Comparison of ENCODE assay signal across 18 cellular contexts in the genomic region with DNA sequence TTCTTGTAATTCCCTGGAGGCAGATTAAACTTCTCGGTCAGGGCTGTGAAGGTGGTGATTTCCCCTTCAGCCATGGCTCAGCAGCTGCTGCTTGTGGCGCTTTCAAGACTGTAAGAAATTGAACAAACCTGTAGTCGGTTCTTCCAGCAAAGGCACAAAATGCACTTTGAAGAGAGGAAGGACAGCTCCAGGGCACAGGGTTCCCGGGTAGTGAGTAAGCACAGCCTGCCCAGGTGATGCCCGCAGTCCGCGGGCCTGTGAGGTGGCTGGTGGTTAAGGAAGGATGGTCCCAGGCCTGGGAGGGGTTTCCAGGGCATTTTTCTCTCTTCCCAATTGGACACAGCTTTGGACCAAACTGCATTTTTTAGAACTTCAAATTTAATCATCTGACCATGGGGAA.
DNase-seq lines count a peak whose midpoint lies in the region; ATAC-seq and TF ChIP-seq lines count a peak whose summit lies in the region.
"Had no signal": no experiment of that assay in that cellular context is flagged by ENCODE, and none has a peak within 500 bp of the region (broad histone marks: within the 10 kb centered on the region; RNA-seq: fewer than 3 reads in every experiment).

No MANE protein-coding gene starts in this region.

- H3K4me1 Mint-ChIP-seq in MCF 10A (ENCODE audit: insufficient read depth, unreplicated experiment), result peaks cover 5% of the 10 kb centered on the region

- no peak for ATAC-seq in GM18858 (IDR thresholded peaks at IDR 0.05; ENCODE audit: unreplicated experiment)

- no peaks in the 10 kb centered on the region for H3K27me3 ChIP-seq in mammary epithelial cell (ENCODE audit: insufficient read depth, low read length)
- no peaks in the 10 kb centered on the region for H3K27me3 ChIP-seq in fibroblast of lung (ENCODE audit: control insufficient read depth, insufficient read depth, low read length)
- H3K27me3 ChIP-seq in parathyroid adenoma (ENCODE audit: control insufficient read depth, insufficient read depth, low read length), result no peaks in the 10 kb centered on the region

- peak; percentile 56 for DNase-seq in mammary epithelial cell
- DNase-seq in MCF 10A (ENCODE audit: unreplicated experiment), result no peak
- DNase-seq in fibroblast of lung (ENCODE audit: low read depth in 2 of 2), result no peak
- no peak for DNase-seq in NCI-H187 treated with DMSO at 0.1 percent for 48 hours (lab: John Stamatoyannopoulos, UW)
- DNase-seq in KBM-7, result no peak
- DNase-seq: AML-193; C1 segment of cervical spinal cord; Calu3; CD4-positive, alpha-beta T cell; DMS79 treated with DMSO at 0.1 percent for 48 hours; EL; GDM1; H7; KG1 had no signal

- H3K4me3 ChIP-seq in mammary epithelial cell (replicated peaks in 1 of 3; ENCODE audit: insufficient read depth in 1 of 3, low read depth in 2 of 3, low read length in 3 of 3), result no peak overlapping the region
- no peak overlapping the region for H3K4me3 ChIP-seq in fibroblast of lung (replicated peaks in 1 of 4; ENCODE audit: control extremely low read depth in 1 of 4, insufficient read depth in 1 of 4, low read depth in 3 of 4, low read length in 4 of 4)
- H3K4me3 ChIP-seq in parathyroid adenoma (ENCODE audit: low read depth, low read length), result no peak overlapping the region

- H2AFZ ChIP-seq in mammary epithelial cell (ENCODE audit: low read depth, low read length), result peak overlapping the region; percentile 69
- no peak overlapping the region for H2AFZ ChIP-seq in fibroblast of lung (ENCODE audit: low read length)
- peak overlapping the region; percentile 74 for H2AFZ ChIP-seq in parathyroid adenoma

- H3K9ac ChIP-seq in mammary epithelial cell (ENCODE audit: insufficient read depth, low read length) (no peak overlapping the region), fibroblast of lung (ENCODE audit: insufficient read depth, low read length) (no peak overlapping the region), parathyroid adenoma (no peak overlapping the region)

- dilution Hi-C loops in mammary epithelial cell (cut with HindIII; ENCODE audit: low sequenced_read_pairs), result loop anchor here (5.0 kb wide), 2 partner anchors 52 to 83 kb away; no protein-coding TSS in a partner anchor

- no peak overlapping the region for H3K27ac ChIP-seq in mammary epithelial cell (ENCODE audit: insufficient read depth, low read depth, low read length)
- peak overlapping the region; percentile 54 for H3K27ac ChIP-seq in fibroblast of lung (ENCODE audit: insufficient read depth, low read length)
- H3K27ac ChIP-seq in parathyroid adenoma, result peak overlapping the region; percentile 55
- H3K27ac ChIP-seq: 22Rv1, HL-60 had no signal

- POLR2A ChIA-PET in MCF 10A (lab: Yijun Ruan, JAX), result interaction anchor here (0.8 to 1.0 kb wide), 2 partner anchors 27 to 255 kb away, joined by 3 to 4 read pairs; no protein-coding TSS in a partner anchor

- TF ChIP-seq CTCF in mammary epithelial cell (conservative IDR thresholded peaks at IDR 0.05 in 1 of 2, IDR thresholded peaks at IDR 0.05 in 1 of 2; ENCODE audit: extremely low read depth in 1 of 2, insufficient read depth in 1 of 2, low read depth in 1 of 2, low read length in 2 of 2) (no peak), MCF 10A (IDR thresholded peaks at IDR 0.05; ENCODE audit: unreplicated experiment) (no peak), fibroblast of lung (conservative IDR thresholded peaks at IDR 0.05 in 1 of 2, IDR thresholded peaks at IDR 0.05 in 1 of 2; ENCODE audit: low read depth in 1 of 2, low read length in 2 of 2) (no peak), parathyroid adenoma (IDR thresholded peaks at IDR 0.05) (no peak)

- no peaks in the 10 kb centered on the region for H3K27me3 Mint-ChIP-seq in MCF 10A (ENCODE audit: insufficient read depth, unreplicated experiment)

- BruUV-seq in mammary epithelial cell (replicated peaks; lab: Mats Ljungman, UMichigan), result no TSS peak
- no TSS peak for BruUV-seq in MCF 10A (replicated peaks; lab: Mats Ljungman, UMichigan)

- H4K20me1 ChIP-seq in mammary epithelial cell (ENCODE audit: insufficient read depth, low read length) (no peaks in the 10 kb centered on the region), fibroblast of lung (ENCODE audit: control insufficient read depth, extremely low read depth, insufficient read depth, low read length) (no peaks in the 10 kb centered on the region)

- CTCF ChIA-PET in mammary epithelial cell (lab: Charles Lee; ENCODE audit: low non-redundant PET), result no interaction called here
- CTCF ChIA-PET in MCF 10A (lab: Yijun Ruan, JAX), result interaction anchor here (0.6 to 8.1 kb wide), 9 partner anchors 14 to 446 kb away, joined by 3 to 140 read pairs (median 4); no protein-coding TSS in a partner anchor

- peaks cover 6% of the 10 kb centered on the region for H3K36me3 Mint-ChIP-seq in MCF 10A (ENCODE audit: insufficient read depth, unreplicated experiment)

- H3K4me1 ChIP-seq in mammary epithelial cell (ENCODE audit: insufficient read depth, low read length), result peaks cover 34% of the 10 kb centered on the region
- H3K4me1 ChIP-seq in fibroblast of lung (ENCODE audit: control insufficient read depth, extremely low read depth, insufficient read depth, low read length), result peaks cover 10% of the 10 kb centered on the region
- H3K4me1 ChIP-seq in parathyroid adenoma, result peaks cover 22% of the 10 kb centered on the region

- H3K9me3 ChIP-seq in mammary epithelial cell (replicated peaks; ENCODE audit: insufficient read depth, low read length) (no peaks in the 10 kb centered on the region), fibroblast of lung (ENCODE audit: control insufficient read depth, insufficient read depth, low read depth, low read length) (no peaks in the 10 kb centered on the region), parathyroid adenoma (ENCODE audit: control insufficient read depth, low read length) (no peaks in the 10 kb centered on the region)

- H3K9me3 Mint-ChIP-seq in MCF 10A (ENCODE audit: unreplicated experiment), result no peaks in the 10 kb centered on the region
- H3K9me3 Mint-ChIP-seq: CD4-positive, alpha-beta T cell had no signal

- no peaks in the 10 kb centered on the region for H3K36me3 ChIP-seq in mammary epithelial cell (ENCODE audit: insufficient read depth, low read length)
- no peaks in the 10 kb centered on the region for H3K36me3 ChIP-seq in fibroblast of lung (ENCODE audit: control insufficient read depth, insufficient read depth, low read length)
- no peaks in the 10 kb centered on the region for H3K36me3 ChIP-seq in parathyroid adenoma (ENCODE audit: control insufficient read depth, insufficient read depth, low read length)

- no peak overlapping the region for H3K27ac Mint-ChIP-seq in MCF 10A (ENCODE audit: low read depth, unreplicated experiment)
- H3K27ac Mint-ChIP-seq: CD4-positive, alpha-beta T cell had no signal

- no peak overlapping the region for H3K4me3 Mint-ChIP-seq in MCF 10A (ENCODE audit: unreplicated experiment)
- H3K4me3 Mint-ChIP-seq: CD4-positive, alpha-beta T cell had no signal

- H3K4me2 ChIP-seq in mammary epithelial cell (ENCODE audit: insufficient read depth, low read depth, low read length) (peak overlapping the region; percentile 38), fibroblast of lung (ENCODE audit: extremely low read depth, insufficient read depth, low read length) (no peak overlapping the region), parathyroid adenoma (ENCODE audit: low read length) (no peak overlapping the region)

- WGBS in mammary epithelial cell (ENCODE audit: low coverage, missing lambda C conversion rate), result 8% methylated on average over 3 of the region's 7 CpGs

- H3K79me2 ChIP-seq in mammary epithelial cell (ENCODE audit: insufficient read depth, low read length) (no peaks in the 10 kb centered on the region), fibroblast of lung (ENCODE audit: control insufficient read depth, insufficient read depth, low read length) (no peaks in the 10 kb centered on the region), parathyroid adenoma (no peaks in the 10 kb centered on the region)

- intact Hi-C loops in mammary epithelial cell (cut with micrococcal nuclease) (loop anchor here (10.0 kb wide), 1 partner anchor 271 kb away; no protein-coding TSS in a partner anchor), MCF 10A (cut with micrococcal nuclease) (loop anchor here (5.0 kb wide), 1 partner anchor 268 kb away; no protein-coding TSS in a partner anchor)

- in situ Hi-C loops in mammary epithelial cell (cut with MboI; ENCODE audit: low sequenced_read_pairs in 2 of 2) (loop anchor here (5.0 to 25.0 kb wide), 4 partner anchors 43 to 273 kb away; no protein-coding TSS in a partner anchor), KBM-7 (cut with MboI; ENCODE audit: low pct_unique_long_range_greater_than_20kb, low sequenced_read_pairs) (no loop called here)
